In the genomic region with DNA sequence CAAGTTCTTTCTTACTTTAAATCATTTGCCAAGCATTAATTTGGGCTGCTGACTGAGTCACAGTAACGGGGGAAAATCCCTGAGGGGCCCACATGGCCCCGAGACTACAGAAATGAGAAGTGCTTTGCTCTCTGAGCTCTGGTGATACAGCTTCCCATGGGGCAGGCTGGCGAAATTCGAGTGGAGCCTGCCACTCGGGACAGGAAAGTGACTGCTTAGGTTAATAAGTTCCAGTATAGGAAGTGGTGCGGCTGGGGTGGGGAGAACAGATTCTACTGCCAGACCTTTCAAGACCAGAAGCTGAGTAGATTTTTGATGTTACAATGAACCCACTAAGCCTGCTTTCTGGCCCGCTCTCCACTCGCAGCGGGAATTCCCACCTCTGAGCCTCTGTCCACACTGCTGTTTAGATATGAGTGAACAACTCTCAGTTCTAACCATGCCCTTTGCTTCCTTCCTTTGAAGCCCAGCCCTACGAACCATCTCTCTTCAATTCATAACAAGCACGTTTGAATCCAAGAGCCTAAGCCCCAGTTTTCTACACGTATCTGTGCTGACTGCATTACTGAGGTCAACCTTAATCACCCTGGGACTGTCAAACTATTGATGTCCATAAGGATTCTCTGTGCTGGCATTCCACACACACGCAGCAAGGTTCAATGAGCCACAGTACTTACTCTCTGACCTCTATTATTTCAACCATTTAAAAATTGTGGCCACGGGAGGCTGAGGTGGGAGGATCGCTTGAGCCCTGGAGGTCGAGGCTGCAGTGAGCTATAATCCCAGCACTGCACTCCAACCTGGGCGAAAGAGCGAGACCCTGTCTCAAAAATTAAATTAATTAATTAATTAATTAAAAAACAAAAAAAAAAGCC, we compare ENCODE assay signal across 9 cellular contexts. TPM values are rescaled to one million over a fixed set of nuclear protein-coding genes. Genes with fewer than 3 reads are reported as not detected.
A peak's percentile ranks its signal among the peaks of the same experiment; 100 is the strongest.
DNase-seq lines count a peak whose midpoint lies in the region; TF ChIP-seq lines count a peak whose summit lies in the region.
"Had no signal": no experiment of that assay in that cellular context is flagged by ENCODE, and none has a peak within 500 bp of the region (broad histone marks: within the 10 kb centered on the region; RNA-seq: fewer than 3 reads in every experiment).

No MANE protein-coding gene starts in this region.

- peak overlapping the region; percentile 99 for H3K27ac Mint-ChIP-seq in activated naive CD4-positive, alpha-beta T cell treated with anti-CD3 and anti-CD28 coated beads, Interleukin-2, amount 50 U/mL, for 24 hours

- no peaks in the 10 kb centered on the region for H3K9me3 ChIP-seq in Peyer's patch

- H3K36me3 ChIP-seq in GM06990 (ENCODE audit: control insufficient read depth, insufficient read depth, low read length) (peaks cover 10% of the 10 kb centered on the region), Peyer's patch (peaks cover 0 to 18% (median 0%) of the 10 kb centered on the region in 3 donors)

- peaks cover 83% of the 10 kb centered on the region for H3K4me1 Mint-ChIP-seq in activated naive CD4-positive, alpha-beta T cell treated with anti-CD3 and anti-CD28 coated beads, Interleukin-2, amount 50 U/mL, for 24 hours

- no peaks in the 10 kb centered on the region for H3K9me3 Mint-ChIP-seq in activated naive CD4-positive, alpha-beta T cell treated with anti-CD3 and anti-CD28 coated beads, Interleukin-2, amount 50 U/mL, for 24 hours

- TF ChIP-seq CTCF in GM06990 (IDR thresholded peaks at IDR 0.05; ENCODE audit: insufficient read depth, low read length, poor library complexity, severe bottlenecking) = no peak
- TF ChIP-seq CTCF in Peyer's patch (IDR thresholded peaks at IDR 0.05) = no peak

- H3K4me3 Mint-ChIP-seq in activated naive CD4-positive, alpha-beta T cell treated with anti-CD3 and anti-CD28 coated beads, Interleukin-2, amount 50 U/mL, for 24 hours = peak overlapping the region; percentile 91

- H3K27ac ChIP-seq in Peyer's patch (peak overlapping the region; percentile 10 to 73 (median 36)), layer of hippocampus (ENCODE audit: low read depth, low read length) (peak overlapping the region; percentile 89)

- H3K4me3 ChIP-seq in GM06990 (replicated peaks; ENCODE audit: low read depth, low read length) = peak overlapping the region; percentile 51
- H3K4me3 ChIP-seq in Peyer's patch = no peak overlapping the region

- peak; percentile 78 for DNase-seq in GM06990 (ENCODE audit: extremely low read depth, insufficient read length)
- peak; percentile 49 for DNase-seq in HCEC 1CT
- DNase-seq in Peyer's patch = peak in 2 of 3 donors; percentile 79 to 83
- peak; percentile 57 for DNase-seq in stimulated activated CD8-positive, alpha-beta memory T cell treated with anti-CD3 and anti-CD28 coated beads, Interleukin-7, amount 100 ng/mL, for 24 hours (ENCODE audit: low read depth)
- DNase-seq in NCI-H2196 (lab: John Stamatoyannopoulos, UW; ENCODE audit: unreplicated experiment) = no peak
- DNase-seq in NCI-H524 (lab: John Stamatoyannopoulos, UW) = no peak

- no peak for TF ChIP-seq POLR2A in Peyer's patch (IDR thresholded peaks at IDR 0.05)

- peaks cover 0 to 30% (median 12%) of the 10 kb centered on the region in 4 donors for H3K4me1 ChIP-seq in Peyer's patch

- H3K36me3 Mint-ChIP-seq in activated naive CD4-positive, alpha-beta T cell treated with anti-CD3 and anti-CD28 coated beads, Interleukin-2, amount 50 U/mL, for 24 hours = peaks cover 16% of the 10 kb centered on the region

- H3K27me3 ChIP-seq in GM06990 (replicated peaks; ENCODE audit: control insufficient read depth, insufficient read depth, low read length) (no peaks in the 10 kb centered on the region), Peyer's patch (no peaks in the 10 kb centered on the region), layer of hippocampus (ENCODE audit: control insufficient read depth, insufficient read depth, low read length) (no peaks in the 10 kb centered on the region)

- no peaks in the 10 kb centered on the region for H3K27me3 Mint-ChIP-seq in activated naive CD4-positive, alpha-beta T cell treated with anti-CD3 and anti-CD28 coated beads, Interleukin-2, amount 50 U/mL, for 24 hours

RNA-seq across cellular contexts. Expression of a gene that starts 9.6 kb away (rescaled TPM):
- total RNA-seq in Peyer's patch = 100 to 1,000 TPM in 1 of 4 donors, 10 to 100 TPM in 3; 52.1 to 138 (median 56.6) TPM

RNA-seq across cellular contexts. Expression of a gene that starts 37.7 kb away (rescaled TPM):
- not detected for total RNA-seq in Peyer's patch
- total RNA-seq: mononuclear cell had no signal

RNA-seq across cellular contexts. Expression of a gene that starts 51.5 kb away (rescaled TPM):
- 1 to 10 TPM in 3 of 4 donors, not detected in 1; 1.1 to 5.2 (median 1.1) TPM for total RNA-seq in Peyer's patch
- total RNA-seq: mononuclear cell had no signal

RNA-seq across cellular contexts. Expression of a gene that starts 55.5 kb away (rescaled TPM):
- under 1 TPM in 1 of 4 donors, not detected in 3; 0.47 TPM for total RNA-seq in Peyer's patch
- total RNA-seq: mononuclear cell had no signal

Comparison
In these comparisons a context has a peak if more than half of its experiments do, and no peak if none do; other contexts are left out.
1. DNase-seq: peak in GM06990 (single experiment), HCEC 1CT (single experiment), Peyer's patch (2 of 3) and stimulated activated CD8-positive, alpha-beta memory T cell treated with anti-CD3 and anti-CD28 coated beads, Interleukin-7, amount 100 ng/mL, for 24 hours (single experiment); none in NCI-H2196 (single experiment) and NCI-H524 (0 of 2).